ENCODE assay signal across 8 cellular contexts in the genomic region with DNA sequence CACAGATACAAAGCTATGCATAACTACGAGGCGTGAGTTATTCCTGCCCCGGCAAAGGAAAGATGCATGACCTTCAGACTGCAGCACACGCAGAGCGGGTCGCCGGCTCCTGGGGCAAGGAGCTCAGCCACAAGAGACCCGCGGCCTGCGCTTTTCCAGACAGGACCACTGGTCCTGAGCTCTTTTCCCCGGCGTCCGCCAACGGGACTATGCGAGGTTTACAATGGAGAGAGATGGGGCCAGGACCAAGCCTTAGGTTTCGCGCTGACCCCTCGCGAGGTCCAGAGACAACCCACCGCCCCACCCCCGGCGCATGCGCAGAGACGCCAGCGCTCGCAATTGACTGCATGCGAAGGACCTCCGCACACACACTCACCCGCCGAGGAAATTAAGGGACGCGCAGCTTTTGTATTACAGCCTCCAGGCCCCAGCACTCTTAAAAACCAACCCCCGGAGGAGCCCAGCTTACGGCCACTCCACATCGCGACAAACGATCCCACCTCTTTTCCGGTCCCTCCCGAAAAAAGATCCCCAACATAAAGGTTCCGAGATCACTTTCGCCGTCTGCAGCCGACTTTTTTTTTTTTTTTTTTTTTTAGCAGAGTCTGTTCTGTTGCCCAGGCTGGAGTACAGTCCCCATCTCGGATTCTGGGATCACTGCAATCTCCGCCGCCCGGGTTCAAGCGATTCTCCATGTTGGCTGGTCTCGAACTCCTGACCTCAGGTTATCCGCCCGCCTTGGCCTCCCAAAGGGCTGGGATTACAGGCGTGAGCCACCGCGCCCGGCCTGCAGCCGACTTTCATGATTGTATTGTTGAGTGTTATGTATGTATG. TPM values are rescaled to one million over a fixed set of nuclear protein-coding genes. Genes with fewer than 3 reads are reported as not detected.
DNase-seq lines count a peak whose midpoint lies in the region; ATAC-seq and TF ChIP-seq lines count a peak whose summit lies in the region.

Gene COQ3 (minus strand): TSS at position 498 of the 834 bp plus-strand sequence. CDS start 16 bp downstream, at position 482.

- POLR2A ChIA-PET in PC-3 (lab: Charles Lee; ENCODE audit: unreplicated experiment): interaction anchor here (0.9 to 1.0 kb wide), 2 partner anchors 8 to 32 kb away, joined by 4 read pairs; no protein-coding TSS in a partner anchor

- no peak for TF ChIP-seq POLR2A in esophagus squamous epithelium (IDR thresholded peaks at IDR 0.05)

- no peaks in the 10 kb centered on the region for H3K9me3 ChIP-seq in HUES48 (ENCODE audit: control insufficient read depth, insufficient read depth, low read length)
- no peaks in the 10 kb centered on the region for H3K9me3 ChIP-seq in PC-3 (ENCODE audit: low read length)
- H3K9me3 ChIP-seq in esophagus squamous epithelium: no peaks in the 10 kb centered on the region

- H3K4me1 ChIP-seq in HUES48 (ENCODE audit: control insufficient read depth, insufficient read depth, low read length) (peaks cover 7% of the 10 kb centered on the region), PC-3 (ENCODE audit: insufficient read depth, low read length) (no peaks in the 10 kb centered on the region), esophagus squamous epithelium (peaks cover 0 to 10% (median 6%) of the 10 kb centered on the region in 3 donors)

- H3K9me2 ChIP-seq in PC-3 (replicated peaks; ENCODE audit: low read length): no peaks in the 10 kb centered on the region

- peak within 1 kb of the TSS; percentile 95 for H2AFZ ChIP-seq in PC-3 (ENCODE audit: low read length)

- no peak for TF ChIP-seq CTCF in PC-3 (conservative IDR thresholded peaks at IDR 0.05; ENCODE audit: low read depth, low read length)
- no peak for TF ChIP-seq CTCF in esophagus squamous epithelium (IDR thresholded peaks at IDR 0.05)

- ATAC-seq in GM21423 (IDR thresholded peaks at IDR 0.05; ENCODE audit: unreplicated experiment) (peak; percentile 72), PC-3 (peak; percentile 85)

- 14 to 16% methylated on average over 35 to 43 of the region's 56 CpGs for WGBS in esophagus squamous epithelium, 2 donors

- BruUV-seq in PC-3 (replicated peaks; lab: Mats Ljungman, UMichigan): TSS peak; percentile 71

- CTCF ChIA-PET in PC-3 (lab: Charles Lee): interaction anchor here (0.7 to 1.2 kb wide), 2 partner anchors 50 to 59 kb away, joined by 5 to 11 read pairs; no protein-coding TSS in a partner anchor

- H3K79me2 ChIP-seq in PC-3 (ENCODE audit: low read length): no peaks in the 10 kb centered on the region

- intact Hi-C loops in PC-3 (cut with micrococcal nuclease) (loop anchor here (1.0 to 5.0 kb wide), 3 partner anchors 31 to 64 kb away; partner anchors contain the start of genes FAXC and PNISR), esophagus squamous epithelium (cut with DNase I) (no loop called here)

- H3K36me3 ChIP-seq in HUES48 (ENCODE audit: control insufficient read depth, insufficient read depth, low read length) (peaks cover 19% of the 10 kb centered on the region), PC-3 (ENCODE audit: low read depth, low read length) (0 out of 2 replicates have a peak, but pooled peaks cover 2% of the 10 kb centered on the region), esophagus squamous epithelium (peaks cover 0 to 21% (median 4%) of the 10 kb centered on the region in 3 donors)

- H4K20me1 ChIP-seq in PC-3 (ENCODE audit: low read length): no peaks in the 10 kb centered on the region

- H3K4me2 ChIP-seq in PC-3 (ENCODE audit: low read length): peak within 1 kb of the TSS; percentile 85

- H3K9ac ChIP-seq in HUES48 (ENCODE audit: low read depth, low read length): peak within 1 kb of the TSS; percentile 90
- peak within 1 kb of the TSS; percentile 95 for H3K9ac ChIP-seq in PC-3 (ENCODE audit: low read length)

- peak within 1 kb of the TSS; percentile 97 for H3K4me3 ChIP-seq in HUES48 (ENCODE audit: low read depth, low read length)
- H3K4me3 ChIP-seq in PC-3 (ENCODE audit: low read length): peak within 1 kb of the TSS; percentile 97
- H3K4me3 ChIP-seq in esophagus squamous epithelium: peak within 1 kb of the TSS; percentile 73 to 88 (median 87)

- peak within 1 kb of the TSS; percentile 95 for H3K27ac ChIP-seq in HUES48 (ENCODE audit: low read depth, low read length)
- H3K27ac ChIP-seq in PC-3 (ENCODE audit: low read length): peak within 1 kb of the TSS; percentile 83
- peak within 1 kb of the TSS; percentile 79 to 90 (median 88) for H3K27ac ChIP-seq in esophagus squamous epithelium

- DNase-seq in DMS 273 treated with DMSO at 0.1 percent for 48 hours (lab: John Stamatoyannopoulos, UW) (peak; percentile 67), PC-3 (peak; percentile 64), esophagus squamous epithelium (lab: John Stamatoyannopoulos, UW) (no peak), myocyte (ENCODE audit: low read depth) (peak; percentile 84)
- DNase-seq in activated T-cell treated with anti-CD3 and anti-CD28 coated beads, Interleukin-2, amount 50 U/mL, for 48 hours: peak; percentile 82 to 83
- peak; percentile 27 to 54 for DNase-seq in stimulated activated CD8-positive, alpha-beta memory T cell treated with anti-CD3 and anti-CD28 coated beads, Interleukin-7, amount 100 ng/mL, for 4 hours (ENCODE audit: low read depth in 2 of 2)

- H3K27me3 ChIP-seq in HUES48 (ENCODE audit: control insufficient read depth, insufficient read depth, low read length) (no peaks in the 10 kb centered on the region), PC-3 (ENCODE audit: low read length) (no peaks in the 10 kb centered on the region), esophagus squamous epithelium (no peaks in the 10 kb centered on the region)

- no peaks in the 10 kb centered on the region for H3F3A ChIP-seq in PC-3 (ENCODE audit: low read length, unreplicated experiment)

RNA-seq across cellular contexts. Expression of gene COQ3, which starts in this region (rescaled TPM):
- total RNA-seq in PC-3 (2014; rRNA removed): 6.7 and 15.6 TPM in 2 replicates
- 10 to 100 TPM in 2 of 4 donors, 1 to 10 TPM in 2; 5.7 to 11.5 (median 9.0) TPM for total RNA-seq in esophagus squamous epithelium
- 4.1 and 5.7 TPM in 2 replicates for total RNA-seq in myocyte
- polyA plus RNA-seq in myocyte (2012): 3.4 TPM
